In the genomic region with DNA sequence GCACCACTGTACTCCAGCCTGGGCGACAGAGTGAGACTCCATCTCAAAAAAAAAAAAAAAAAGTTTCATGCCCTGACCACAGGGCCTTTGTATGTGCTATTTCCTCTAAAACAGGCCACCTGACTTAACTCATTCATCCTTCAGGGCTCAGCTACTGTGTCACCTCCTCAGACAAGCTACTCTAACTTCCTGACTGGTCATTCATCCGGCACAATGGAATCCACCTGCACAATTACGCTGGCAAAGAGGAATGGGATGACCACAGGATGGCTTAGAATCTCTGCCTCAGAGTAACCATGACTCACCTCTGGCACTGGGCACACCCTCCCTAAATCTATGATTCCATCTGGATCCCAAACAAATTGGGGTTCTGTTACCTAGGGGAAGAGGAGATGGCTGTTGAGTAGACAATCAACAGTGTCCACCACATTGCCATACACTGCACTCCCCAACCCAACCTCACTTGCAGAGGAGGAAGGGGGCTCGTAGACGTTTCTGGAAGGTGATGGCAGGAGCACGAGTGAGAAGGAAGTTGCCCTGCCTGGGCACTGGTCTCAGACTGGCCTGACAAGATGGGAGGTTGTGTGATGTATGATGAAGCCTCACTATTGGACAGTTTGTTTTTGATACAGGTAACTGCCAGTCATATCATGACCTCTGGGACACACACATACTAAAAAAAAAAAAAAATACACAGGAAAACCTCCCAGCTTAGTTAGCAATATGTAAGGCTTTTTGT, we compare ENCODE assay signal across 13 cellular contexts. TPM values are rescaled to one million over a fixed set of nuclear protein-coding genes. Genes with fewer than 3 reads are reported as not detected.
A peak's percentile ranks its signal among the peaks of the same experiment; 100 is the strongest.
DNase-seq lines count a peak whose midpoint lies in the region; ATAC-seq and TF ChIP-seq lines count a peak whose summit lies in the region.
"Had no signal": no experiment of that assay in that cellular context is flagged by ENCODE, and none has a peak within 500 bp of the region (broad histone marks: within the 10 kb centered on the region; RNA-seq: fewer than 3 reads in every experiment).

No MANE protein-coding gene starts in this region.

- intact Hi-C loops in CD14-positive monocyte (cut with micrococcal nuclease) = loop anchor here in 1 of 2 donors (10.0 kb wide), 1 partner anchor 767 kb away; no protein-coding TSS in a partner anchor

- H3K27ac Mint-ChIP-seq in CD14-positive monocyte = peak overlapping the region in 4 of 7 donors; percentile 19 to 44 (median 30)
- H3K27ac Mint-ChIP-seq in IgD-negative memory B cell = peak overlapping the region in 2 of 3 donors; percentile 31 to 71
- H3K27ac Mint-ChIP-seq in activated T-helper 17 cell treated with anti-CD3 and anti-CD28 coated beads, Interleukin-2, amount 50 U/mL, for 72 hours = no peak overlapping the region
- H3K27ac Mint-ChIP-seq: activated naive CD4-positive, alpha-beta T cell treated with anti-CD3 and anti-CD28 coated beads, Interleukin-2, amount 50 U/mL, for 24 hours had no signal

- peaks cover 0 to 8% (median 0%) of the 10 kb centered on the region in 7 donors for H3K9me3 Mint-ChIP-seq in CD14-positive monocyte
- H3K9me3 Mint-ChIP-seq in IgD-negative memory B cell = no peaks in the 10 kb centered on the region
- no peaks in the 10 kb centered on the region for H3K9me3 Mint-ChIP-seq in activated T-helper 17 cell treated with anti-CD3 and anti-CD28 coated beads, Interleukin-2, amount 50 U/mL, for 72 hours
- H3K9me3 Mint-ChIP-seq: activated naive CD4-positive, alpha-beta T cell treated with anti-CD3 and anti-CD28 coated beads, Interleukin-2, amount 50 U/mL, for 24 hours had no signal

- H3K4me1 Mint-ChIP-seq in CD14-positive monocyte (peaks cover 47% of the 10 kb centered on the region), IgD-negative memory B cell (peaks cover 19 to 26% (median 21%) of the 10 kb centered on the region in 3 donors)
- no peaks in the 10 kb centered on the region for H3K4me1 Mint-ChIP-seq in activated T-helper 17 cell treated with anti-CD3 and anti-CD28 coated beads, Interleukin-2, amount 50 U/mL, for 72 hours
- H3K4me1 Mint-ChIP-seq: activated naive CD4-positive, alpha-beta T cell treated with anti-CD3 and anti-CD28 coated beads, Interleukin-2, amount 50 U/mL, for 24 hours had no signal

- TF ChIP-seq CTCF in CD14-positive monocyte (IDR thresholded peaks at IDR 0.05) = no peak

- peak; percentile 23 for ATAC-seq in activated T-helper 17 cell treated with anti-CD3 and anti-CD28 coated beads, Interleukin-2, amount 50 U/mL, for 72 hours (replicated peaks)
- no peak for ATAC-seq in HG03175 (IDR thresholded peaks at IDR 0.05; ENCODE audit: unreplicated experiment)

- H3K4me3 Mint-ChIP-seq in CD14-positive monocyte = no peak overlapping the region
- peak overlapping the region in 1 of 4 donors; percentile 81 for H3K4me3 Mint-ChIP-seq in IgD-negative memory B cell
- H3K4me3 Mint-ChIP-seq in activated T-helper 17 cell treated with anti-CD3 and anti-CD28 coated beads, Interleukin-2, amount 50 U/mL, for 72 hours = no peak overlapping the region
- H3K4me3 Mint-ChIP-seq: activated naive CD4-positive, alpha-beta T cell treated with anti-CD3 and anti-CD28 coated beads, Interleukin-2, amount 50 U/mL, for 24 hours had no signal

- H3K36me3 Mint-ChIP-seq in CD14-positive monocyte (peaks cover 2 to 5% of the 10 kb centered on the region in 2 donors), IgD-negative memory B cell (no peaks in the 10 kb centered on the region)
- no peaks in the 10 kb centered on the region for H3K36me3 Mint-ChIP-seq in activated T-helper 17 cell treated with anti-CD3 and anti-CD28 coated beads, Interleukin-2, amount 50 U/mL, for 72 hours (ENCODE audit: low read depth)
- H3K36me3 Mint-ChIP-seq: activated naive CD4-positive, alpha-beta T cell treated with anti-CD3 and anti-CD28 coated beads, Interleukin-2, amount 50 U/mL, for 24 hours; naive B cell had no signal

- H3K27me3 Mint-ChIP-seq in CD14-positive monocyte (ENCODE audit: low read depth in 3 of 3) (peaks cover 3 to 6% (median 4%) of the 10 kb centered on the region in 3 donors), IgD-negative memory B cell (no peaks in the 10 kb centered on the region)
- H3K27me3 Mint-ChIP-seq in activated T-helper 17 cell treated with anti-CD3 and anti-CD28 coated beads, Interleukin-2, amount 50 U/mL, for 72 hours = peaks cover 3% of the 10 kb centered on the region
- H3K27me3 Mint-ChIP-seq: naive B cell had no signal

- DNase-seq in CD14-positive monocyte (ENCODE audit: low spot score) = no peak
- DNase-seq in islet precursor cell = peak; percentile 43
- no peak for DNase-seq in cerebellum (ENCODE audit: low spot score)
- no peak for DNase-seq in NCI-H345 (lab: John Stamatoyannopoulos, UW)
- no peak for DNase-seq in iPS-NIHi11 (ENCODE audit: low spot score)
- DNase-seq: BE2C; caudate nucleus; naive B cell; NK-92 treated with Interleukin-12 subunit alpha and Interleukin-12 subunit beta, amount 100 ng/mL, for 24 hours had no signal

RNA-seq across cellular contexts. Expression of a gene that starts 22.8 kb away (rescaled TPM):
- polyA plus RNA-seq in CD14-positive monocyte (100 to 1,000 TPM; 180 to 233 TPM), IgD-negative memory B cell (28.7 TPM)
- 1 to 10 TPM; 3.5 to 7.3 TPM for total RNA-seq in activated T-helper 17 cell treated with anti-CD3 and anti-CD28 coated beads, Interleukin-2, amount 50 U/mL, for 72 hours
- total RNA-seq in cerebellum = 4.3 TPM

RNA-seq across cellular contexts. Expression of a gene that starts 41.9 kb away (rescaled TPM):
- polyA plus RNA-seq in CD14-positive monocyte (10 to 100 TPM; 23.4 to 25.5 TPM), IgD-negative memory B cell (78.2 TPM)
- total RNA-seq in activated T-helper 17 cell treated with anti-CD3 and anti-CD28 coated beads, Interleukin-2, amount 50 U/mL, for 72 hours = 100 to 1,000 TPM; 124 to 273 TPM
- 35.8 TPM for total RNA-seq in cerebellum

RNA-seq across cellular contexts. Expression of a gene that starts 58.4 kb away (rescaled TPM):
- polyA plus RNA-seq in CD14-positive monocyte (100 to 1,000 TPM in 1 of 2 donors, 10 to 100 TPM in 1; 80.5 to 120 TPM), IgD-negative memory B cell (23.1 TPM)
- total RNA-seq in activated T-helper 17 cell treated with anti-CD3 and anti-CD28 coated beads, Interleukin-2, amount 50 U/mL, for 72 hours = 10 to 100 TPM; 21.5 to 60.0 TPM
- total RNA-seq in cerebellum = 12.6 TPM
